ENCODE assay signal across 12 cellular contexts in genomic region chr9:5631021-5631420, GRCh38. TPM values are rescaled to one million over a fixed set of nuclear protein-coding genes. Genes with fewer than 3 reads are reported as not detected.
DNase-seq lines count a peak whose midpoint lies in the region; ATAC-seq and TF ChIP-seq lines count a peak whose summit lies in the region.
"Had no signal": no experiment of that assay in that cellular context is flagged by ENCODE, and none has a peak within 500 bp of the region (broad histone marks: within the 10 kb centered on the region; RNA-seq: fewer than 3 reads in every experiment).

No MANE protein-coding gene starts in this region.

- TF ChIP-seq POLR2A in heart left ventricle (IDR thresholded peaks at IDR 0.05), result no peak

- no peak for DNase-seq in Caco-2
- DNase-seq in MG63, result no peak
- peak; percentile 24 for DNase-seq in dermis blood vessel endothelial cell
- DNase-seq in NCI-H69 (lab: John Stamatoyannopoulos, UW), result no peak
- DNase-seq in NCI-H146 treated with DMSO at 0.1 percent for 48 hours (lab: John Stamatoyannopoulos, UW; ENCODE audit: unreplicated experiment), result no peak
- no peak for DNase-seq in heart left ventricle
- DNase-seq: activated naive CD8-positive, alpha-beta T cell treated with anti-CD3 and anti-CD28 coated beads, Interleukin-2, amount 10 ng/mL, durations not matched to agents 7 days and 5 days; DMS79; head of caudate nucleus had no signal

- no peaks in the 10 kb centered on the region for H3K27me3 ChIP-seq in Caco-2 (replicated peaks; ENCODE audit: control insufficient read depth, insufficient read depth, low read length)
- H3K27me3 ChIP-seq in MG63, result no peaks in the 10 kb centered on the region
- no peaks in the 10 kb centered on the region for H3K27me3 ChIP-seq in neuron (ENCODE audit: insufficient read depth, low read length)
- no peaks in the 10 kb centered on the region for H3K27me3 ChIP-seq in heart left ventricle

- no peak overlapping the region for H2AFZ ChIP-seq in neuron (ENCODE audit: low read depth, low read length)

- H3K4me3 ChIP-seq in Caco-2 (ENCODE audit: low read depth, low read length) (no peak overlapping the region), MG63 (peak overlapping the region; percentile 61; the same call in 1 of the 2 replicates), neuron (ENCODE audit: low read length) (peak overlapping the region; percentile 85), heart left ventricle (peak overlapping the region in 5 of 12 donors; percentile 66 to 96 (median 94))

- no peak overlapping the region for H3K27ac Mint-ChIP-seq in Caco-2 (ENCODE audit: unreplicated experiment)

- ATAC-seq in heart left ventricle, result no peak
- no peak for ATAC-seq in GM18861 (IDR thresholded peaks at IDR 0.05; ENCODE audit: unreplicated experiment)
- ATAC-seq: activated CD4-positive, CD25-positive, alpha-beta regulatory T cell treated with anti-CD3 and anti-CD28 coated beads, Interleukin-2, amount 50 U/mL, for 24 hours had no signal

- peaks cover 33% of the 10 kb centered on the region for H3K4me1 Mint-ChIP-seq in Caco-2 (ENCODE audit: low read depth, unreplicated experiment)

- POLR2A ChIA-PET in Caco-2 (lab: Charles Lee), result no interaction called here

- H3K36me3 Mint-ChIP-seq in Caco-2 (ENCODE audit: insufficient read depth, unreplicated experiment), result peaks cover 25% of the 10 kb centered on the region

- 55 to 66% (median 61%) methylated on average over 1 of the region's 1 CpG for WGBS in heart left ventricle, 4 donors

- H3K36me3 ChIP-seq in Caco-2 (ENCODE audit: control insufficient read depth, insufficient read depth, low read length) (no peaks in the 10 kb centered on the region), MG63 (no peaks in the 10 kb centered on the region), neuron (ENCODE audit: insufficient read depth, low read length) (no peaks in the 10 kb centered on the region), heart left ventricle (no peaks in the 10 kb centered on the region)

- CTCF ChIA-PET in Caco-2 (lab: Charles Lee), result no interaction called here

- H3K9me3 ChIP-seq in Caco-2 (0 out of 2 replicates have a peak, but pooled peaks cover 6% of the 10 kb centered on the region), MG63 (no peaks in the 10 kb centered on the region), neuron (ENCODE audit: low read length) (peaks cover 9% of the 10 kb centered on the region), heart left ventricle (peaks cover 0 to 17% (median 7%) of the 10 kb centered on the region in 12 donors)

- H3K4me1 ChIP-seq in Caco-2 (peaks cover 38% of the 10 kb centered on the region), neuron (ENCODE audit: insufficient read depth, low read length) (peaks cover 16% of the 10 kb centered on the region), heart left ventricle (peaks cover 0 to 58% (median 33%) of the 10 kb centered on the region in 12 donors)

- no peaks in the 10 kb centered on the region for H3K9me3 Mint-ChIP-seq in Caco-2 (ENCODE audit: unreplicated experiment)

- peak overlapping the region; percentile 42 for H3K4me3 Mint-ChIP-seq in Caco-2 (ENCODE audit: unreplicated experiment)

- no peak for TF ChIP-seq CTCF in Caco-2 (IDR thresholded peaks at IDR 0.05; ENCODE audit: insufficient read depth in 1 of 2, low read depth in 1 of 2, low read length in 1 of 2, severe bottlenecking in 1 of 2, unreplicated experiment in 1 of 2)
- no peak for TF ChIP-seq CTCF in heart left ventricle (IDR thresholded peaks at IDR 0.05)

- BruUV-seq in Caco-2 (replicated peaks; lab: Mats Ljungman, UMichigan), result no TSS peak

- intact Hi-C loops in Caco-2 (cut with micrococcal nuclease; ENCODE audit: unreplicated experiment) (loop anchor here (5.0 kb wide), 1 partner anchor 41 kb away; no protein-coding TSS in a partner anchor), heart left ventricle (cut with DNase I) (loop anchor here in 5 of 10 donors (10.0 kb wide), 2 partner anchors 114 to 204 kb away; partner anchors contain the start of gene ERMP1 (in 2 of the 5))

- no peaks in the 10 kb centered on the region for H3K27me3 Mint-ChIP-seq in Caco-2 (ENCODE audit: insufficient read depth, unreplicated experiment)
- H3K27me3 Mint-ChIP-seq: activated naive CD8-positive, alpha-beta T cell treated with anti-CD3 and anti-CD28 coated beads, Interleukin-2, amount 10 ng/mL, durations not matched to agents 7 days and 5 days had no signal

- no peak overlapping the region for H3K27ac ChIP-seq in heart left ventricle

RNA-seq across cellular contexts. Expression of gene RIC1, which starts 2.1 kb away (rescaled TPM):
- total RNA-seq in Caco-2 (2022) (18.6 and 19.4 TPM in 2 replicates), dermis blood vessel endothelial cell (34.2 and 35.8 TPM in 2 replicates), heart left ventricle (10 to 100 TPM in 4 of 9 donors, 1 to 10 TPM in 5; 7.0 to 14.4 (median 9.7) TPM)
- 4.1 and 9.0 TPM in 2 replicates for total RNA-seq in MG63 (2014; rRNA removed; shearing (Covaris generic); ENCODE audit: low replicate concordance)
- 1 to 10 TPM; 2.4 to 7.8 TPM for polyA plus RNA-seq in heart left ventricle
